ENCODE assay signal across 8 cellular contexts in genomic region chr12:120903382-120903817, GRCh38. TPM values are rescaled to one million over a fixed set of nuclear protein-coding genes. Genes with fewer than 3 reads are reported as not detected.
A peak's percentile ranks its signal among the peaks of the same experiment; 100 is the strongest.
DNase-seq lines count a peak whose midpoint lies in the region; ATAC-seq and TF ChIP-seq lines count a peak whose summit lies in the region.

No MANE protein-coding gene starts in this region.

- H3K4me3 ChIP-seq in esophagus muscularis mucosa: peak overlapping the region; percentile 87 to 98 (median 94)

- no peak for TF ChIP-seq CTCF in esophagus muscularis mucosa (IDR thresholded peaks at IDR 0.05)
- TF ChIP-seq CTCF in natural killer cell (IDR thresholded peaks at IDR 0.05): no peak

- no peaks in the 10 kb centered on the region for H3K27me3 ChIP-seq in esophagus muscularis mucosa

- H3K36me3 Mint-ChIP-seq in natural killer cell: no peaks in the 10 kb centered on the region

- H3K27ac Mint-ChIP-seq in natural killer cell: peak overlapping the region; percentile 83 to 95

- TF ChIP-seq POLR2A in esophagus muscularis mucosa (IDR thresholded peaks at IDR 0.05; ENCODE audit: low read depth): no peak

- intact Hi-C loops in esophagus muscularis mucosa (cut with DNase I): loop anchor here (10.0 kb wide), 1 partner anchor 179 kb away; the partner anchor contains the start of gene ACADS
- intact Hi-C loops in natural killer cell (cut with micrococcal nuclease): no loop called here

- H3K27me3 Mint-ChIP-seq in natural killer cell (ENCODE audit: low read depth in 2 of 2): no peaks in the 10 kb centered on the region

- under 1% methylated on average over 12 of the region's 32 CpGs for WGBS in esophagus muscularis mucosa

- peaks cover 39 to 43% of the 10 kb centered on the region in 2 donors for H3K4me1 Mint-ChIP-seq in natural killer cell

- ATAC-seq in HG02798 (IDR thresholded peaks at IDR 0.05; ENCODE audit: poor library complexity, unreplicated experiment): peak; percentile 32
- ATAC-seq in natural killer cell: peak; percentile 24 to 48 (median 41)

- H3K4me1 ChIP-seq in esophagus muscularis mucosa: peaks cover 16 to 34% (median 31%) of the 10 kb centered on the region in 4 donors

- no peaks in the 10 kb centered on the region for H3K9me3 Mint-ChIP-seq in natural killer cell

- DNase-seq in NCI-H1436 (lab: John Stamatoyannopoulos, UW) (peak; percentile 15), NCI-H1436 treated with DMSO at 0.1 percent for 48 hours (lab: John Stamatoyannopoulos, UW) (no peak), NCI-H748 (lab: John Stamatoyannopoulos, UW; ENCODE audit: unreplicated experiment) (peak; percentile 52), esophagus muscularis mucosa (ENCODE audit: extremely low spot score) (no peak), natural killer cell (peak; percentile 45)
- peak; percentile 68 for DNase-seq in activated T-cell treated with anti-CD3 and anti-CD28 coated beads, Interleukin-2, amount 50 U/mL, for 1 hour
- peak; percentile 38 to 78 (median 66) for DNase-seq in stimulated activated naive CD4-positive, alpha-beta T cell (lab: John Stamatoyannopoulos, UW)

- peaks cover 0 to 3% (median 0%) of the 10 kb centered on the region in 4 donors for H3K36me3 ChIP-seq in esophagus muscularis mucosa

- H3K27ac ChIP-seq in esophagus muscularis mucosa (replicated peaks in 1 of 4): peak overlapping the region; percentile 86 to 92 (median 89)

- peak overlapping the region; percentile 99 for H3K4me3 Mint-ChIP-seq in natural killer cell

- H3K9me3 ChIP-seq in esophagus muscularis mucosa: no peaks in the 10 kb centered on the region

- TF ChIP-seq EP300 in esophagus muscularis mucosa (IDR thresholded peaks at IDR 0.05): no peak

RNA-seq across cellular contexts. Expression of gene SPPL3, which starts 0.8 kb away (rescaled TPM):
- 10 to 100 TPM; 18.4 to 32.1 (median 21.8) TPM for total RNA-seq in esophagus muscularis mucosa
- total RNA-seq in natural killer cell: 10 to 100 TPM; 31.5 to 40.2 (median 39.9) TPM

Comparison
In these comparisons a context has a peak if more than half of its experiments do, and no peak if none do; other contexts are left out.
1. DNase-seq: peak in NCI-H1436 (single experiment), NCI-H748 (single experiment), activated T-cell treated with anti-CD3 and anti-CD28 coated beads, Interleukin-2, amount 50 U/mL, for 1 hour (single experiment), natural killer cell (single experiment) and stimulated activated naive CD4-positive, alpha-beta T cell (6 of 6); none in NCI-H1436 treated with DMSO at 0.1 percent for 48 hours (single experiment) and esophagus muscularis mucosa (single experiment).